ENCODE assay signal across 8 cellular contexts in the genomic region with DNA sequence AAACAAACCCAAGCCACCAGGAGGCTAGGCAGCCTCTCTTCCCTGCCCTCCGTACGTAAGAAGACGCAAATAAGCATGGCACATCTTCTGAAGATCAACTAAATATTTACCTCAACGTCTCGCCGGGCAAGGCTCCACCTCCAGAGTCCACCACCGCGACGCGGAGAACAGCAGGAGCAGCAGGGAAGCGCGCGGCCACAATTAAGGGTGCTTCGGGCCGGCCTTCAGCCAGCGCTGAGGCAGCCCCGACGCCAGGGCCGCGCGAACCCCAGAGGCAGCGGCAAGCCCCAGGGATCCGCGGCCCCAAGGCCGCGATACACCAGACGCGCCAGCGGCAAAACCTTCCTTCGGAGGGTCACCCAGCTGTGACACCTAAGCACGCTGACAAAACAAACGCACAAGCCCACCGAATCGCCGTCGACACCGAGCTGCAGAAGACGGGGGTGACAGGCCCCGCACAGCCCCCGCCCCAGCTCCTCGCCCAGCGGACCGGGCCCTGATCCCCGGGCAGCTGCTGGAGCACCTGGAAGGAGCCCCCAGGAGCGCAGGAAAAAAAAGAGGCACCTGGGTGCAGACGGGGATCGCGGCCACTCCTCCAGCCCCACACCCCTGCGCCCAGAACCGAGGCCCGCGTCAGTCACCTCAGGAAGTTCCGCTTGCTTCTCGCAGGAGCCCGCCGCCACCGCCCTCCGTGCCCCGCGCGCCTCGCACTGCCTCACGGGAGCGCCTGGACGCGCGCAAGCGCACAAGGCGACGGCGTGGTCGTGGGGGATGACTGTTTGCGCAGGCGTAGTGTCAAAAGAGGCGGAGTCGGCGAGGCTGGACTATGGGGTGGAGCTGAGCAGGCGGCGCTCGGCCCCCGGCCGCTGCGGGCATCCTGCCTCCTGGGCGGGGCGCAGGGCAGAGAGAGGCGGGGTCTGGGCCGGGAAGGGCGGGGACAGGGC. TPM values are rescaled to one million over a fixed set of nuclear protein-coding genes. Genes with fewer than 3 reads are reported as not detected.
DNase-seq lines count a peak whose midpoint lies in the region; ATAC-seq and TF ChIP-seq lines count a peak whose summit lies in the region.

A gene with protein sequence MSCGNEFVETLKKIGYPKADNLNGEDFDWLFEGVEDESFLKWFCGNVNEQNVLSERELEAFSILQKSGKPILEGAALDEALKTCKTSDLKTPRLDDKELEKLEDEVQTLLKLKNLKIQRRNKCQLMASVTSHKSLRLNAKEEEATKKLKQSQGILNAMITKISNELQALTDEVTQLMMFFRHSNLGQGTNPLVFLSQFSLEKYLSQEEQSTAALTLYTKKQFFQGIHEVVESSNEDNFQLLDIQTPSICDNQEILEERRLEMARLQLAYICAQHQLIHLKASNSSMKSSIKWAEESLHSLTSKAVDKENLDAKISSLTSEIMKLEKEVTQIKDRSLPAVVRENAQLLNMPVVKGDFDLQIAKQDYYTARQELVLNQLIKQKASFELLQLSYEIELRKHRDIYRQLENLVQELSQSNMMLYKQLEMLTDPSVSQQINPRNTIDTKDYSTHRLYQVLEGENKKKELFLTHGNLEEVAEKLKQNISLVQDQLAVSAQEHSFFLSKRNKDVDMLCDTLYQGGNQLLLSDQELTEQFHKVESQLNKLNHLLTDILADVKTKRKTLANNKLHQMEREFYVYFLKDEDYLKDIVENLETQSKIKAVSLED (minus strand): TSS at position 712 of the 944 bp plus-strand sequence. CDS start 1,175 bp downstream, outside the sequence.
A gene (minus strand): TSS at position 712 of the 944 bp plus-strand sequence. CDS start 12,890 bp downstream, outside the sequence.

- H3K4me2 ChIP-seq in KMS-11: peak within 1 kb of the TSS; percentile 65

- no peaks in the 10 kb centered on the region for H3K27me3 Mint-ChIP-seq in naive thymus-derived CD8-positive, alpha-beta T cell
- no peaks in the 10 kb centered on the region for H3K27me3 Mint-ChIP-seq in stimulated activated naive B cell treated with anti-CD40 and anti-IgM and Interleukin-4, amounts not matched to agents 10 μg/mL and 1 μg/mL and 100 μg/mL, for 72 hours

- peak within 1 kb of the TSS; percentile 85 to 96 (median 90) for H3K4me3 Mint-ChIP-seq in naive thymus-derived CD8-positive, alpha-beta T cell
- peak within 1 kb of the TSS; percentile 95 to 97 for H3K4me3 Mint-ChIP-seq in stimulated activated naive B cell treated with anti-CD40 and anti-IgM and Interleukin-4, amounts not matched to agents 10 μg/mL and 1 μg/mL and 100 μg/mL, for 72 hours

- no peaks in the 10 kb centered on the region for H3K9me3 Mint-ChIP-seq in naive thymus-derived CD8-positive, alpha-beta T cell
- no peaks in the 10 kb centered on the region for H3K9me3 Mint-ChIP-seq in stimulated activated naive B cell treated with anti-CD40 and anti-IgM and Interleukin-4, amounts not matched to agents 10 μg/mL and 1 μg/mL and 100 μg/mL, for 72 hours

- CTCF ChIA-PET in Panc1 (lab: Charles Lee): interaction anchor here (0.7 kb wide), 1 partner anchor 112 kb away, joined by 8 read pairs; no protein-coding TSS in a partner anchor

- peaks cover 34% of the 10 kb centered on the region for H3K79me2 ChIP-seq in KMS-11 (ENCODE audit: insufficient read depth, low read depth)

- H3K4me1 Mint-ChIP-seq in naive thymus-derived CD8-positive, alpha-beta T cell: peaks cover 36 to 73% (median 63%) of the 10 kb centered on the region in 4 donors
- H3K4me1 Mint-ChIP-seq in stimulated activated naive B cell treated with anti-CD40 and anti-IgM and Interleukin-4, amounts not matched to agents 10 μg/mL and 1 μg/mL and 100 μg/mL, for 72 hours: peaks cover 29 to 55% of the 10 kb centered on the region in 2 donors

- POLR2A ChIA-PET in Panc1 (lab: Charles Lee): no interaction called here
- POLR2A ChIA-PET in naive thymus-derived CD8-positive, alpha-beta T cell (lab: Charles Lee): interaction anchor here (0.6 to 3.3 kb wide), 18 partner anchors 13 to 960 kb away, joined by 3 to 31 read pairs (median 5); a partner anchor contains a TSS

- no peaks in the 10 kb centered on the region for H3K27me3 ChIP-seq in KMS-11 (ENCODE audit: insufficient read depth, low read depth)
- H3K27me3 ChIP-seq in Panc1 (ENCODE audit: control insufficient read depth, insufficient read depth, low read length): no peaks in the 10 kb centered on the region

- peak within 1 kb of the TSS; percentile 36; the same call in 1 of the 2 replicates for H3K27ac ChIP-seq in KMS-11
- peak within 1 kb of the TSS; percentile 76 for H3K27ac ChIP-seq in Panc1 (ENCODE audit: low read length)

- peaks cover 6% of the 10 kb centered on the region; the same call in 1 of the 2 replicates for H3K36me3 ChIP-seq in KMS-11 (ENCODE audit: insufficient read depth)
- H3K36me3 ChIP-seq in Panc1 (ENCODE audit: control insufficient read depth, insufficient read depth, low read length): peaks cover 3% of the 10 kb centered on the region; the same call in 1 of the 2 replicates

- BruUV-seq in Panc1 (replicated peaks; lab: Mats Ljungman, UMichigan): no TSS peak

- in situ Hi-C loops in Panc1 (cut with HindIII; ENCODE audit: low pct_unique_long_range_greater_than_20kb, low sequenced_read_pairs): no loop called here

- peak; percentile 69 for DNase-seq in DMS79 (lab: John Stamatoyannopoulos, UW)
- DNase-seq in Panc1 (ENCODE audit: low read depth, low spot score): peak; percentile 84
- peak; percentile 99 for DNase-seq in activated T-helper 1 cell treated with Interleukin-2 at 50 U/mL for 16 hours (ENCODE audit: low read depth)
- peak; percentile 95 for DNase-seq in fibroblast of gingiva (ENCODE audit: low read depth)
- peak; percentile 96 to 100 (median 99) for DNase-seq in naive thymus-derived CD8-positive, alpha-beta T cell
- DNase-seq in stimulated activated naive B cell treated with anti-CD40 and anti-IgM and Interleukin-4, amounts not matched to agents 10 μg/mL and 1 μg/mL and 100 μg/mL, for 72 hours: peak; percentile 99

- H3K9me3 ChIP-seq in Panc1 (ENCODE audit: control insufficient read depth, insufficient read depth, low read depth, low read length): no peaks in the 10 kb centered on the region

- intact Hi-C loops in Panc1 (cut with micrococcal nuclease; ENCODE audit: unreplicated experiment): no loop called here

- peak within 1 kb of the TSS; percentile 47; the same call in 1 of the 2 replicates for H2AFZ ChIP-seq in KMS-11 (ENCODE audit: low read depth)

- peaks cover 44% of the 10 kb centered on the region for H3K4me1 ChIP-seq in KMS-11 (ENCODE audit: low read depth, poor library complexity, severe bottlenecking)
- peaks cover 15% of the 10 kb centered on the region for H3K4me1 ChIP-seq in Panc1 (ENCODE audit: control insufficient read depth, insufficient read depth, low read length)

- peak within 1 kb of the TSS; percentile 83 to 97 (median 94) for H3K27ac Mint-ChIP-seq in naive thymus-derived CD8-positive, alpha-beta T cell
- H3K27ac Mint-ChIP-seq in stimulated activated naive B cell treated with anti-CD40 and anti-IgM and Interleukin-4, amounts not matched to agents 10 μg/mL and 1 μg/mL and 100 μg/mL, for 72 hours: peak within 1 kb of the TSS; percentile 92

- peak within 1 kb of the TSS; percentile 57; the same call in 1 of the 2 replicates for H3K9ac ChIP-seq in KMS-11

- H4K20me1 ChIP-seq in KMS-11 (ENCODE audit: insufficient read depth): no peaks in the 10 kb centered on the region

- H3K4me3 ChIP-seq in KMS-11 (IDR thresholded peaks at IDR 0.05; ENCODE audit: insufficient read depth, low read depth, low read length): peak within 1 kb of the TSS; percentile 86
- H3K4me3 ChIP-seq in Panc1 (ENCODE audit: low read depth in 2 of 2, low read length in 2 of 2): peak within 1 kb of the TSS; percentile 80 to 82

- peak; percentile 86 for ATAC-seq in GM21737 (IDR thresholded peaks at IDR 0.05; ENCODE audit: unreplicated experiment)
- peak; percentile 95 for ATAC-seq in Panc1
- ATAC-seq in naive thymus-derived CD8-positive, alpha-beta T cell: peak; percentile 86 to 87
- ATAC-seq in stimulated activated naive B cell treated with anti-CD40 and anti-IgM and Interleukin-4, amounts not matched to agents 10 μg/mL and 1 μg/mL and 100 μg/mL, for 72 hours (replicated peaks): peak; percentile 92 to 94

- TF ChIP-seq CTCF in KMS-11 (conservative IDR thresholded peaks at IDR 0.05; ENCODE audit: low read depth, low read length) (no peak), Panc1 (IDR thresholded peaks at IDR 0.05) (no peak)

- peaks cover 0 to 34% (median 2%) of the 10 kb centered on the region in 3 donors for H3K36me3 Mint-ChIP-seq in naive thymus-derived CD8-positive, alpha-beta T cell
- peaks cover 11 to 22% of the 10 kb centered on the region in 2 donors for H3K36me3 Mint-ChIP-seq in stimulated activated naive B cell treated with anti-CD40 and anti-IgM and Interleukin-4, amounts not matched to agents 10 μg/mL and 1 μg/mL and 100 μg/mL, for 72 hours

RNA-seq across cellular contexts. Expression of the first gene that starts in this region (rescaled TPM):
- 11.2 TPM for total RNA-seq in Panc1 (2021; ENCODE audit: unreplicated experiment)
- 2.9 TPM for polyA plus RNA-seq in Panc1 (2012; ENCODE audit: insufficient read length)
- total RNA-seq in naive thymus-derived CD8-positive, alpha-beta T cell: 10 to 100 TPM; 28.4 to 30.1 TPM
- 10 to 100 TPM; 16.3 to 22.2 (median 18.8) TPM for polyA plus RNA-seq in naive thymus-derived CD8-positive, alpha-beta T cell

RNA-seq across cellular contexts. Expression of the second gene that starts in this region (rescaled TPM):
- total RNA-seq in Panc1 (2021; ENCODE audit: unreplicated experiment): 4.3 TPM
- 2.3 TPM for polyA plus RNA-seq in Panc1 (2012; ENCODE audit: insufficient read length)
- total RNA-seq in naive thymus-derived CD8-positive, alpha-beta T cell: 1 to 10 TPM; 2.9 to 3.8 TPM
- under 1 TPM in 2 of 3 donors, not detected in 1; 0.44 to 0.55 TPM for polyA plus RNA-seq in naive thymus-derived CD8-positive, alpha-beta T cell

Comparison
In these comparisons a context has a peak if more than half of its experiments do, and no peak if none do; other contexts are left out.
1. Peak in every context shown above with its lines: DNase-seq, ATAC-seq, H3K4me3 ChIP-seq and H3K27ac ChIP-seq.